ENCODE assay signal across 24 cellular contexts in genomic region chr12:113674302-113674701, GRCh38.
DNase-seq lines count a peak whose midpoint lies in the region; ATAC-seq and TF ChIP-seq lines count a peak whose summit lies in the region.
"Had no signal": no experiment of that assay in that cellular context is flagged by ENCODE, and none has a peak within 500 bp of the region (broad histone marks: within the 10 kb centered on the region; RNA-seq: fewer than 3 reads in every experiment).

No MANE protein-coding gene starts in this region.

- peaks cover 6% of the 10 kb centered on the region for H3K27me3 Mint-ChIP-seq in brain

- no peak for ATAC-seq in lower lobe of right lung
- ATAC-seq: GM12878 had no signal

- peaks cover 45% of the 10 kb centered on the region for H3K4me1 Mint-ChIP-seq in brain
- H3K4me1 Mint-ChIP-seq: CD14-positive monocyte; CD4-positive, CD25-positive, alpha-beta regulatory T cell; CD8-positive, alpha-beta memory T cell had no signal

- DNase-seq in WERI-Rb-1 (no peak), adrenal gland (no peak), lower lobe of right lung (no peak), NCI-H146 (lab: John Stamatoyannopoulos, UW) (no peak)
- DNase-seq: 8988T; ACHN; BE2C; C1 segment of cervical spinal cord; CD4-positive, alpha-beta memory T cell; CD4-positive, CD25-positive, alpha-beta regulatory T cell; CD8-positive, alpha-beta memory T cell; COR-L47; DMS 273 treated with DMSO at 0.1 percent for 48 hours; DMS153; DMS53; DMS79; DND-41; EL; GDM1 had no signal

- H3K9me3 ChIP-seq in HEK293 (ENCODE audit: control insufficient read depth, insufficient read depth, low read depth, low read length): no peaks in the 10 kb centered on the region
- H3K9me3 ChIP-seq in WERI-Rb-1 (ENCODE audit: severe bottlenecking): no peaks in the 10 kb centered on the region
- H3K9me3 ChIP-seq in adrenal gland (replicated peaks in 1 of 3): no peaks in the 10 kb centered on the region
- no peaks in the 10 kb centered on the region for H3K9me3 ChIP-seq in lower lobe of right lung
- H3K9me3 ChIP-seq: BE2C, BLaER1 had no signal

- CTCF ChIA-PET in HEK293 (lab: Yijun Ruan, JAX): no interaction called here

- peaks cover 0 to 10% (median 0%) of the 10 kb centered on the region in 5 experiments for H3K9me3 Mint-ChIP-seq in brain
- H3K9me3 Mint-ChIP-seq: CD14-positive monocyte had no signal

- H3K4me1 ChIP-seq in HEK293 (ENCODE audit: control insufficient read depth, insufficient read depth, low read length): no peaks in the 10 kb centered on the region
- no peaks in the 10 kb centered on the region for H3K4me1 ChIP-seq in adrenal gland (replicated peaks in 1 of 2)
- no peaks in the 10 kb centered on the region for H3K4me1 ChIP-seq in lower lobe of right lung
- H3K4me1 ChIP-seq: BE2C, BLaER1 had no signal

- no peak overlapping the region for H3K4me3 Mint-ChIP-seq in brain
- H3K4me3 Mint-ChIP-seq: CD4-positive, alpha-beta memory T cell; CD4-positive, CD25-positive, alpha-beta regulatory T cell; CD8-positive, alpha-beta memory T cell had no signal

- TF ChIP-seq CTCF in HEK293 (tag by site-specific recombination; IDR thresholded peaks at IDR 0.05) (no peak), WERI-Rb-1 (IDR thresholded peaks at IDR 0.05; ENCODE audit: low read depth, low read length) (no peak), brain (conservative IDR thresholded peaks at IDR 0.05) (no peak), adrenal gland (IDR thresholded peaks at IDR 0.05) (no peak), lower lobe of right lung (IDR thresholded peaks at IDR 0.05) (no peak)

- WGBS in adrenal gland, 4 donors: 64 to 72% (median 69%) methylated on average over 7 of the region's 7 CpGs

- no peak for TF ChIP-seq POLR2A in adrenal gland (IDR thresholded peaks at IDR 0.05)

- H3K4me3 ChIP-seq in HEK293 (ENCODE audit: low read depth, low read length): no peak overlapping the region
- H3K4me3 ChIP-seq in WERI-Rb-1 (ENCODE audit: low read depth, low read length): no peak overlapping the region
- no peak overlapping the region for H3K4me3 ChIP-seq in adrenal gland
- H3K4me3 ChIP-seq in lower lobe of right lung: no peak overlapping the region
- H3K4me3 ChIP-seq: BLaER1, GM12878 had no signal

- peak overlapping the region in 3 of 5 experiments; percentile 5 to 81 (median 65) for H3K27ac Mint-ChIP-seq in brain
- H3K27ac Mint-ChIP-seq: CD14-positive monocyte; CD4-positive, alpha-beta memory T cell; CD4-positive, CD25-positive, alpha-beta regulatory T cell; CD8-positive, alpha-beta memory T cell had no signal

- H3K36me3 ChIP-seq in HEK293 (ENCODE audit: control insufficient read depth in 2 of 2, insufficient read depth in 1 of 2, low read length in 2 of 2) (no peaks in the 10 kb centered on the region), WERI-Rb-1 (no peaks in the 10 kb centered on the region), adrenal gland (replicated peaks in 1 of 2) (no peaks in the 10 kb centered on the region), lower lobe of right lung (no peaks in the 10 kb centered on the region)
- H3K36me3 ChIP-seq: BE2C, BLaER1 had no signal

- POLR2A ChIA-PET in HEK293 (lab: Yijun Ruan, JAX): no interaction called here

- no peaks in the 10 kb centered on the region for H3K27me3 ChIP-seq in WERI-Rb-1 (ENCODE audit: insufficient read depth, low read depth, severe bottlenecking)
- peaks cover 15% of the 10 kb centered on the region for H3K27me3 ChIP-seq in adrenal gland
- peaks cover 27% of the 10 kb centered on the region for H3K27me3 ChIP-seq in lower lobe of right lung (ENCODE audit: low read depth)

- H3K27ac ChIP-seq in HEK293 (ENCODE audit: extremely low read depth, low read depth, low read length): no peak overlapping the region
- peak overlapping the region; percentile 72 for H3K27ac ChIP-seq in WERI-Rb-1
- no peak overlapping the region for H3K27ac ChIP-seq in adrenal gland
- no peak overlapping the region for H3K27ac ChIP-seq in lower lobe of right lung
- H3K27ac ChIP-seq: BLaER1 had no signal

- intact Hi-C loops in adrenal gland (cut with DNase I): no loop called here
- intact Hi-C loops in lower lobe of right lung (cut with DNase I): no loop called here

- H3K36me3 Mint-ChIP-seq in brain: no peaks in the 10 kb centered on the region
- H3K36me3 Mint-ChIP-seq: CD14-positive monocyte; CD4-positive, alpha-beta memory T cell; CD4-positive, CD25-positive, alpha-beta regulatory T cell; CD8-positive, alpha-beta memory T cell had no signal

TF ChIP-seq in HEK293, 187 proteins besides CTCF, POLR2A, EP300 and RAD21:
- TF ChIP-seq ZNF596 (tag by site-specific recombination; IDR thresholded peaks at IDR 0.05) (peak; percentile 53), OVOL3 (tag by site-specific recombination; IDR thresholded peaks at IDR 0.05) (no peak), HOXC10 (CRISPR knock-in tag; IDR thresholded peaks at IDR 0.05) (no peak)
